In the genomic region with DNA sequence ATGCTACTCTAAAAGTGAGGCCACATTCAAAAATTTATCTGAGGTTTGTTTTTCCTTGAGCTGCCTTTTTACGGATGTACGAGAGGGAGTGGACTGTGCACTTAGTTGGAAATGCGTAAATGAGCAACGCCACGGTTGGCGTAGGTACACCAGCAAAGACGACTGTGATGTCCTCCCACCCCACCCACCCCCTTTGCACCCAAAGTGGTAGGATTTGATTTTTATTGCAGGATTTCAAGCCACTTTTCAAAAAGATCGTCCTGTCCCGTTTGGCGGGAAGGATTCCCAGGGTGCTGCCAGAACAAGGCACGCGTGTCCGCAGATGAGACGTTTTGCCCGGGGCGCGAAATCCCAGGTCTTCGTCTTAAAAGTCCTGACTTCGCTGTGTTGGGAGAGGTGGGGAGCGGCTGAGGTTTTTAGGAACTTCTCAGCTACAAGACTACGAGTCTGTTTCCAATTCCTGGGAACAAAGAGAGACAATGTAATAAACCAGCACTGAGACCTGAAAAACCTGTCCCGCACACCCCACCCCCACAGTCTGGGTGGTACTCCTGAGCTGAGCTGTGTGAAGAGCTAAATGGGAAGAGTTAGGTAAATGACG, we compare ENCODE assay signal across 8 cellular contexts. TPM values are rescaled to one million over a fixed set of nuclear protein-coding genes. Genes with fewer than 3 reads are reported as not detected.
DNase-seq lines count a peak whose midpoint lies in the region; ATAC-seq, FAIRE-seq and TF ChIP-seq lines count a peak whose summit lies in the region.

No MANE protein-coding gene starts in this region.

- no peak for ATAC-seq in stimulated activated memory B cell treated with anti-CD40 and anti-IgM and Interleukin-4, amounts not matched to agents 10 μg/mL and 1 μg/mL and 100 μg/mL, for 72 hours

- H3K79me2 ChIP-seq in astrocyte (ENCODE audit: insufficient read depth, low read length) = peaks cover 27% of the 10 kb centered on the region

- no peaks in the 10 kb centered on the region for H3K4me1 Mint-ChIP-seq in astrocyte (ENCODE audit: low read depth, unreplicated experiment)
- peaks cover 25% of the 10 kb centered on the region for H3K4me1 Mint-ChIP-seq in stimulated activated memory B cell treated with anti-CD40 and anti-IgM and Interleukin-4, amounts not matched to agents 10 μg/mL and 1 μg/mL and 100 μg/mL, for 72 hours

- H3K4me3 Mint-ChIP-seq in astrocyte (ENCODE audit: unreplicated experiment) = peak overlapping the region; percentile 88
- H3K4me3 Mint-ChIP-seq in stimulated activated memory B cell treated with anti-CD40 and anti-IgM and Interleukin-4, amounts not matched to agents 10 μg/mL and 1 μg/mL and 100 μg/mL, for 72 hours = peak overlapping the region; percentile 100

- peak; percentile 33 for DNase-seq in astrocyte (ENCODE audit: low read depth)
- peak; percentile 97 for DNase-seq in islet precursor cell
- no peak for DNase-seq in GM12891 (ENCODE audit: insufficient read length, low spot score)
- DNase-seq in foreskin melanocyte = no peak
- DNase-seq in dedifferentiated amniotic fluid mesenchymal stem cell (ENCODE audit: extremely low spot score) = no peak

- peaks cover 2% of the 10 kb centered on the region for H3K9me3 Mint-ChIP-seq in astrocyte (ENCODE audit: unreplicated experiment)
- no peaks in the 10 kb centered on the region for H3K9me3 Mint-ChIP-seq in stimulated activated memory B cell treated with anti-CD40 and anti-IgM and Interleukin-4, amounts not matched to agents 10 μg/mL and 1 μg/mL and 100 μg/mL, for 72 hours

- H3K27ac Mint-ChIP-seq in astrocyte (ENCODE audit: unreplicated experiment) = no peak overlapping the region
- H3K27ac Mint-ChIP-seq in stimulated activated memory B cell treated with anti-CD40 and anti-IgM and Interleukin-4, amounts not matched to agents 10 μg/mL and 1 μg/mL and 100 μg/mL, for 72 hours = peak overlapping the region; percentile 83

- FAIRE-seq in astrocyte (lab: Jason Lieb, UNC) (no peak), GM12891 (lab: Jason Lieb, UNC) (no peak)

- H2AFZ ChIP-seq in astrocyte (ENCODE audit: low read depth, low read length) = peak overlapping the region; percentile 55

- H3K9me3 ChIP-seq in astrocyte (ENCODE audit: insufficient read depth, low read depth, low read length) = no peaks in the 10 kb centered on the region

- H4K20me1 ChIP-seq in astrocyte (ENCODE audit: insufficient read depth, low read length) = peaks cover 11% of the 10 kb centered on the region

- H3K27ac ChIP-seq in C4-2B (peak overlapping the region; percentile 89), astrocyte (ENCODE audit: low read depth, low read length) (peak overlapping the region; percentile 19)

- peaks cover 17% of the 10 kb centered on the region for H3K4me1 ChIP-seq in astrocyte (ENCODE audit: insufficient read depth, low read length)

- H3K4me2 ChIP-seq in astrocyte (ENCODE audit: low read length) = peak overlapping the region; percentile 96

- TF ChIP-seq CTCF in C4-2B (conservative IDR thresholded peaks at IDR 0.05) = no peak
- TF ChIP-seq CTCF in astrocyte (IDR thresholded peaks at IDR 0.05; ENCODE audit: insufficient read depth, low read depth, low read length) = no peak

- no peak for TF ChIP-seq RAD21 in Ishikawa (IDR thresholded peaks at IDR 0.05; ENCODE audit: low read depth)

- peak overlapping the region; percentile 85 for H3K4me3 ChIP-seq in astrocyte (ENCODE audit: insufficient read depth, low read depth, low read length)

- H3K9ac ChIP-seq in astrocyte (ENCODE audit: low read length) = peak overlapping the region; percentile 81

- H3K27me3 Mint-ChIP-seq in astrocyte (ENCODE audit: low read depth, unreplicated experiment) = peaks cover 13% of the 10 kb centered on the region
- H3K27me3 Mint-ChIP-seq in stimulated activated memory B cell treated with anti-CD40 and anti-IgM and Interleukin-4, amounts not matched to agents 10 μg/mL and 1 μg/mL and 100 μg/mL, for 72 hours = no peaks in the 10 kb centered on the region

- TF ChIP-seq EP300 in Ishikawa (IDR thresholded peaks at IDR 0.05; ENCODE audit: borderline replicate concordance) = no peak

- H3K36me3 ChIP-seq in astrocyte (ENCODE audit: insufficient read depth, low read length) = no peaks in the 10 kb centered on the region

- no peaks in the 10 kb centered on the region for H3K36me3 Mint-ChIP-seq in astrocyte (ENCODE audit: low read depth, unreplicated experiment)
- peaks cover 5% of the 10 kb centered on the region for H3K36me3 Mint-ChIP-seq in stimulated activated memory B cell treated with anti-CD40 and anti-IgM and Interleukin-4, amounts not matched to agents 10 μg/mL and 1 μg/mL and 100 μg/mL, for 72 hours

- peaks cover 6% of the 10 kb centered on the region for H3K27me3 ChIP-seq in astrocyte (ENCODE audit: insufficient read depth, low read length)

- TF ChIP-seq POLR2A in GM12891 (IDR thresholded peaks at IDR 0.05; ENCODE audit: low read depth, low read length) = no peak

TF ChIP-seq in Ishikawa, 13 proteins besides CTCF, POLR2A, EP300 and RAD21 (continues in another document):
- TF ChIP-seq TCF12 (IDR thresholded peaks at IDR 0.05; ENCODE audit: low read depth) (no peak; the same call in 1 of the 2 replicates), MAX (IDR thresholded peaks at IDR 0.05) (peak; percentile 76), USF1 (IDR thresholded peaks at IDR 0.05) (no peak), TAF1 (IDR thresholded peaks at IDR 0.05; ENCODE audit: low read depth) (0 out of 2 replicates have a peak, but pooled peaks have one; percentile 10), CEBPB (IDR thresholded peaks at IDR 0.05) (no peak)

TF ChIP-seq in GM12891, 5 proteins besides CTCF, POLR2A, EP300 and RAD21:
- TF ChIP-seq SPI1 (IDR thresholded peaks at IDR 0.05; ENCODE audit: low read depth, low read length) = no peak
- no peak for TF ChIP-seq PAX5 (IDR thresholded peaks at IDR 0.05; ENCODE audit: insufficient read depth, low read length, severe bottlenecking)
- no peak for TF ChIP-seq TAF1 (IDR thresholded peaks at IDR 0.05; ENCODE audit: low read depth, low read length)
- TF ChIP-seq POU2F2 (IDR thresholded peaks at IDR 0.05; ENCODE audit: low read depth, low read length) = no peak
- no peak for TF ChIP-seq POLR2AphosphoS5 (IDR thresholded peaks at IDR 0.05; ENCODE audit: low read depth, low read length)

RNA-seq across cellular contexts. Expression of gene TLE1, which starts 1.0 kb away (rescaled TPM):
- 23.6 and 29.6 TPM in 2 replicates for total RNA-seq in astrocyte
- 0.12 TPM for polyA plus RNA-seq in GM12891 (2012; ENCODE audit: low read depth, missing spikeins)

Comparison
In these comparisons a context has a peak if more than half of its experiments do, and no peak if none do; other contexts are left out.
1. DNase-seq: peak in astrocyte (single experiment) and islet precursor cell (single experiment); none in GM12891 (single experiment), foreskin melanocyte (single experiment) and dedifferentiated amniotic fluid mesenchymal stem cell (single experiment).